In the genomic region with DNA sequence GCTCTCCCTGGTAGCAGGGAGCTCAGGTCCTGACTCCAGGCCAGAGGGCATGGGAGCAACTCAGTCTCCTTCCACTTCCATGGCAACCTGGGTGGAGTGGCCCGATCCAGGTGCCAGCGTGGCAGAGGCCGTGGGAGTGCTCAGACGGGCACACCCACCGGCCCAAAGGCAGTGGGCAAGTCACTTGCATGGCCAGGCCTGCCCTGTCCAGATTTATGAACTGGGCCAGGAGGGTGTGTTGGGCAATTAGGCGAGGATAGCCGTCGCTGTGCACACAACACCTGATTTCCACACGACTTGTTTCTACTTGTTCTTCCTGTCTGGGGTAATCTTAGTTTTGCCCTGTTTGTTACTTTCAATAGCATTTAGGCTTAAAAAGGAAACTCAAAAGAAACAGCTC, we compare ENCODE assay signal across 1 cellular context.
TF ChIP-seq lines count a peak whose summit lies in the region.

No MANE protein-coding gene starts in this region.

TF ChIP-seq in WTC11, 78 proteins besides CTCF, POLR2A, EP300 and RAD21 (continued from another document):
- TF ChIP-seq, protein P1, sequence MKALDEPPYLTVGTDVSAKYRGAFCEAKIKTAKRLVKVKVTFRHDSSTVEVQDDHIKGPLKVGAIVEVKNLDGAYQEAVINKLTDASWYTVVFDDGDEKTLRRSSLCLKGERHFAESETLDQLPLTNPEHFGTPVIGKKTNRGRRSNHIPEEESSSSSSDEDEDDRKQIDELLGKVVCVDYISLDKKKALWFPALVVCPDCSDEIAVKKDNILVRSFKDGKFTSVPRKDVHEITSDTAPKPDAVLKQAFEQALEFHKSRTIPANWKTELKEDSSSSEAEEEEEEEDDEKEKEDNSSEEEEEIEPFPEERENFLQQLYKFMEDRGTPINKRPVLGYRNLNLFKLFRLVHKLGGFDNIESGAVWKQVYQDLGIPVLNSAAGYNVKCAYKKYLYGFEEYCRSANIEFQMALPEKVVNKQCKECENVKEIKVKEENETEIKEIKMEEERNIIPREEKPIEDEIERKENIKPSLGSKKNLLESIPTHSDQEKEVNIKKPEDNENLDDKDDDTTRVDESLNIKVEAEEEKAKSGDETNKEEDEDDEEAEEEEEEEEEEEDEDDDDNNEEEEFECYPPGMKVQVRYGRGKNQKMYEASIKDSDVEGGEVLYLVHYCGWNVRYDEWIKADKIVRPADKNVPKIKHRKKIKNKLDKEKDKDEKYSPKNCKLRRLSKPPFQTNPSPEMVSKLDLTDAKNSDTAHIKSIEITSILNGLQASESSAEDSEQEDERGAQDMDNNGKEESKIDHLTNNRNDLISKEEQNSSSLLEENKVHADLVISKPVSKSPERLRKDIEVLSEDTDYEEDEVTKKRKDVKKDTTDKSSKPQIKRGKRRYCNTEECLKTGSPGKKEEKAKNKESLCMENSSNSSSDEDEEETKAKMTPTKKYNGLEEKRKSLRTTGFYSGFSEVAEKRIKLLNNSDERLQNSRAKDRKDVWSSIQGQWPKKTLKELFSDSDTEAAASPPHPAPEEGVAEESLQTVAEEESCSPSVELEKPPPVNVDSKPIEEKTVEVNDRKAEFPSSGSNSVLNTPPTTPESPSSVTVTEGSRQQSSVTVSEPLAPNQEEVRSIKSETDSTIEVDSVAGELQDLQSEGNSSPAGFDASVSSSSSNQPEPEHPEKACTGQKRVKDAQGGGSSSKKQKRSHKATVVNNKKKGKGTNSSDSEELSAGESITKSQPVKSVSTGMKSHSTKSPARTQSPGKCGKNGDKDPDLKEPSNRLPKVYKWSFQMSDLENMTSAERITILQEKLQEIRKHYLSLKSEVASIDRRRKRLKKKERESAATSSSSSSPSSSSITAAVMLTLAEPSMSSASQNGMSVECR (CRISPR knock-in tag; IDR thresholded peaks at IDR 0.05; ENCODE audit: borderline replicate concordance): no peak
- TF ChIP-seq CREM (CRISPR knock-in tag; IDR thresholded peaks at IDR 0.05): no peak
- TF ChIP-seq, protein P2, sequence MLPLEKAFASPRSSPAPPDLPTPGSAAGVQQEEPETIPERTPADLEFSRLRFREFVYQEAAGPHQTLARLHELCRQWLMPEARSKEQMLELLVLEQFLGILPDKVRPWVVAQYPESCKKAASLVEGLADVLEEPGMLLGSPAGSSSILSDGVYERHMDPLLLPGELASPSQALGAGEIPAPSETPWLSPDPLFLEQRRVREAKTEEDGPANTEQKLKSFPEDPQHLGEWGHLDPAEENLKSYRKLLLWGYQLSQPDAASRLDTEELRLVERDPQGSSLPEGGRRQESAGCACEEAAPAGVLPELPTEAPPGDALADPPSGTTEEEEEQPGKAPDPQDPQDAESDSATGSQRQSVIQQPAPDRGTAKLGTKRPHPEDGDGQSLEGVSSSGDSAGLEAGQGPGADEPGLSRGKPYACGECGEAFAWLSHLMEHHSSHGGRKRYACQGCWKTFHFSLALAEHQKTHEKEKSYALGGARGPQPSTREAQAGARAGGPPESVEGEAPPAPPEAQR (CRISPR knock-in tag; IDR thresholded peaks at IDR 0.05): no peak
- TF ChIP-seq, protein P3, sequence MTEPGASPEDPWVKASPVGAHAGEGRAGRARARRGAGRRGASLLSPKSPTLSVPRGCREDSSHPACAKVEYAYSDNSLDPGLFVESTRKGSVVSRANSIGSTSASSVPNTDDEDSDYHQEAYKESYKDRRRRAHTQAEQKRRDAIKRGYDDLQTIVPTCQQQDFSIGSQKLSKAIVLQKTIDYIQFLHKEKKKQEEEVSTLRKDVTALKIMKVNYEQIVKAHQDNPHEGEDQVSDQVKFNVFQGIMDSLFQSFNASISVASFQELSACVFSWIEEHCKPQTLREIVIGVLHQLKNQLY (CRISPR knock-in tag; IDR thresholded peaks at IDR 0.05): no peak
- no peak for TF ChIP-seq ZNF317 (CRISPR knock-in tag; IDR thresholded peaks at IDR 0.05; ENCODE audit: borderline replicate concordance, low read depth)
- no peak for TF ChIP-seq ELF4 (CRISPR knock-in tag; IDR thresholded peaks at IDR 0.05; ENCODE audit: low read depth)
- TF ChIP-seq, protein P4, sequence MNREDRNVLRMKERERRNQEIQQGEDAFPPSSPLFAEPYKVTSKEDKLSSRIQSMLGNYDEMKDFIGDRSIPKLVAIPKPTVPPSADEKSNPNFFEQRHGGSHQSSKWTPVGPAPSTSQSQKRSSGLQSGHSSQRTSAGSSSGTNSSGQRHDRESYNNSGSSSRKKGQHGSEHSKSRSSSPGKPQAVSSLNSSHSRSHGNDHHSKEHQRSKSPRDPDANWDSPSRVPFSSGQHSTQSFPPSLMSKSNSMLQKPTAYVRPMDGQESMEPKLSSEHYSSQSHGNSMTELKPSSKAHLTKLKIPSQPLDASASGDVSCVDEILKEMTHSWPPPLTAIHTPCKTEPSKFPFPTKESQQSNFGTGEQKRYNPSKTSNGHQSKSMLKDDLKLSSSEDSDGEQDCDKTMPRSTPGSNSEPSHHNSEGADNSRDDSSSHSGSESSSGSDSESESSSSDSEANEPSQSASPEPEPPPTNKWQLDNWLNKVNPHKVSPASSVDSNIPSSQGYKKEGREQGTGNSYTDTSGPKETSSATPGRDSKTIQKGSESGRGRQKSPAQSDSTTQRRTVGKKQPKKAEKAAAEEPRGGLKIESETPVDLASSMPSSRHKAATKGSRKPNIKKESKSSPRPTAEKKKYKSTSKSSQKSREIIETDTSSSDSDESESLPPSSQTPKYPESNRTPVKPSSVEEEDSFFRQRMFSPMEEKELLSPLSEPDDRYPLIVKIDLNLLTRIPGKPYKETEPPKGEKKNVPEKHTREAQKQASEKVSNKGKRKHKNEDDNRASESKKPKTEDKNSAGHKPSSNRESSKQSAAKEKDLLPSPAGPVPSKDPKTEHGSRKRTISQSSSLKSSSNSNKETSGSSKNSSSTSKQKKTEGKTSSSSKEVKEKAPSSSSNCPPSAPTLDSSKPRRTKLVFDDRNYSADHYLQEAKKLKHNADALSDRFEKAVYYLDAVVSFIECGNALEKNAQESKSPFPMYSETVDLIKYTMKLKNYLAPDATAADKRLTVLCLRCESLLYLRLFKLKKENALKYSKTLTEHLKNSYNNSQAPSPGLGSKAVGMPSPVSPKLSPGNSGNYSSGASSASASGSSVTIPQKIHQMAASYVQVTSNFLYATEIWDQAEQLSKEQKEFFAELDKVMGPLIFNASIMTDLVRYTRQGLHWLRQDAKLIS (CRISPR knock-in tag; IDR thresholded peaks at IDR 0.05; ENCODE audit: borderline replicate concordance): no peak
- no peak for TF ChIP-seq CREB1 (CRISPR knock-in tag; IDR thresholded peaks at IDR 0.05)
TF ChIP-seq in WTC11: peak in this region for 0.
